17 cellular contexts compared by ENCODE assay signal in the genomic region with DNA sequence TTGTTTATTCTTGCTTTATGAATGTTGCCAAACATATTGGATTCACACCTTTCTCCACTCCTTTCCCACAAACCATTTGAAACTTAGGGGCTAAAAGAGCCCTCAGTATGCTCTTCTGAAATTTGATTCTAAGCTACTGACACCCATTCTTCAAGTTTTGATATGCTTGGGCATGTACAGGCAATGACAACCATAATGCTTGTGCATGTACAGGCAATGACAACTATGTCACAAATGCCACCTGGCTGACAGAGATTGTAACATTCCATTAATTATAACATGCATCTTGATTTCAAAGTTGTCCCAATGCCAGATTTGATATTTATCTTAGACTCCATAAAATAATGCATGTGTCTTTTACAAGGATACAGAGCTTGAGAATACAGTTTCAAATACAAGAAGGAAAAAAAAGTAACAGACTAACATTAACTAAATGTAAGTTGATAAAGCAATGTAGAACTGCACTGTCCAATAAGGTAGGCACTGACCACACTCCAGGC. TPM values are rescaled to one million over a fixed set of nuclear protein-coding genes. Genes with fewer than 3 reads are reported as not detected.
DNase-seq lines count a peak whose midpoint lies in the region; ATAC-seq and FAIRE-seq lines count a peak whose summit lies in the region.
"Had no signal": no experiment of that assay in that cellular context is flagged by ENCODE, and none has a peak within 500 bp of the region (broad histone marks: within the 10 kb centered on the region; RNA-seq: fewer than 3 reads in every experiment).

No MANE protein-coding gene starts in this region.

- POLR2A ChIA-PET in activated CD8-positive, alpha-beta T cell treated with anti-CD3 and anti-CD28 coated beads, Interleukin-2, amount 10 ng/mL, durations not matched to agents 7 days and 5 days (lab: Charles Lee): interaction anchor here (1.5 kb wide), 1 partner anchor 17 kb away, joined by 3 read pairs; a partner anchor contains a TSS

- FAIRE-seq in urothelium cell line (lab: Jason Lieb, UNC): peak; percentile 86

- H3K27ac Mint-ChIP-seq in activated CD8-positive, alpha-beta T cell treated with anti-CD3 and anti-CD28 coated beads, Interleukin-2, amount 10 ng/mL, durations not matched to agents 7 days and 5 days: no peak overlapping the region
- H3K27ac Mint-ChIP-seq: B cell; CD4-positive, alpha-beta T cell; H9 had no signal

- H3K4me1 Mint-ChIP-seq in activated CD8-positive, alpha-beta T cell treated with anti-CD3 and anti-CD28 coated beads, Interleukin-2, amount 10 ng/mL, durations not matched to agents 7 days and 5 days (ENCODE audit: low read depth): no peaks in the 10 kb centered on the region
- H3K4me1 Mint-ChIP-seq: B cell had no signal

- H3K36me3 Mint-ChIP-seq in activated CD8-positive, alpha-beta T cell treated with anti-CD3 and anti-CD28 coated beads, Interleukin-2, amount 10 ng/mL, durations not matched to agents 7 days and 5 days (ENCODE audit: low read depth): no peaks in the 10 kb centered on the region

- peaks cover 23% of the 10 kb centered on the region for H3K27me3 Mint-ChIP-seq in activated CD8-positive, alpha-beta T cell treated with anti-CD3 and anti-CD28 coated beads, Interleukin-2, amount 10 ng/mL, durations not matched to agents 7 days and 5 days (ENCODE audit: low read depth)

- ATAC-seq in esophagus mucosa (peak; percentile 58), GM18870 (IDR thresholded peaks at IDR 0.05; ENCODE audit: unreplicated experiment) (no peak)
- ATAC-seq in activated CD8-positive, alpha-beta T cell treated with anti-CD3 and anti-CD28 coated beads, Interleukin-2, amount 10 ng/mL, durations not matched to agents 7 days and 5 days: no peak

- DNase-seq in NCI-H1105 treated with DMSO at 0.1 percent for 48 hours (lab: John Stamatoyannopoulos, UW) (peak; percentile 70), NCI-H1105 (lab: John Stamatoyannopoulos, UW) (no peak), NCI-H69 (lab: John Stamatoyannopoulos, UW) (peak; percentile 22), urothelium cell line (ENCODE audit: low spot score) (no peak), SIG-M5 (lab: John Stamatoyannopoulos, UW) (no peak)
- no peak for DNase-seq in activated CD8-positive, alpha-beta T cell treated with anti-CD3 and anti-CD28 coated beads, Interleukin-2, amount 10 ng/mL, durations not matched to agents 7 days and 5 days
- DNase-seq: Calu3; CD4-positive, alpha-beta T cell; H9; MM.1S; NCI-H2029 treated with DMSO at 0.1 percent for 48 hours; NCI-H2227 treated with DMSO at 0.1 percent for 48 hours; NCI-H526 treated with DMSO at 0.1 percent for 48 hours; SW 1271 had no signal

- CTCF ChIA-PET in activated CD8-positive, alpha-beta T cell treated with anti-CD3 and anti-CD28 coated beads, Interleukin-2, amount 10 ng/mL, durations not matched to agents 7 days and 5 days (lab: Charles Lee): no interaction called here

- no peak overlapping the region for H3K4me3 Mint-ChIP-seq in activated CD8-positive, alpha-beta T cell treated with anti-CD3 and anti-CD28 coated beads, Interleukin-2, amount 10 ng/mL, durations not matched to agents 7 days and 5 days
- H3K4me3 Mint-ChIP-seq: B cell; CD4-positive, alpha-beta T cell; H9 had no signal

- no peaks in the 10 kb centered on the region for H3K9me3 Mint-ChIP-seq in activated CD8-positive, alpha-beta T cell treated with anti-CD3 and anti-CD28 coated beads, Interleukin-2, amount 10 ng/mL, durations not matched to agents 7 days and 5 days (ENCODE audit: insufficient read depth)
- H3K9me3 Mint-ChIP-seq: CD4-positive, alpha-beta T cell had no signal

RNA-seq across cellular contexts. Expression of a gene that starts 17.5 kb away (rescaled TPM):
- total RNA-seq in esophagus mucosa: 25.2 TPM
- total RNA-seq in activated CD8-positive, alpha-beta T cell treated with anti-CD3 and anti-CD28 coated beads, Interleukin-2, amount 10 ng/mL, durations not matched to agents 7 days and 5 days: 100 to 1,000 TPM; 131 to 147 TPM

Comparison
In these comparisons a context has a peak if more than half of its experiments do, and no peak if none do; other contexts are left out.
1. DNase-seq: peak in NCI-H1105 treated with DMSO at 0.1 percent for 48 hours (single experiment) and NCI-H69 (single experiment); none in NCI-H1105 (single experiment), urothelium cell line (single experiment), activated CD8-positive, alpha-beta T cell treated with anti-CD3 and anti-CD28 coated beads, Interleukin-2, amount 10 ng/mL, durations not matched to agents 7 days and 5 days (single experiment) and SIG-M5 (single experiment).